Comparison of ENCODE assay signal across 33 cellular contexts in genomic region chr11:133699071-133699470, GRCh38.
"Had no signal": no experiment of that assay in that cellular context is flagged by ENCODE, and none has a peak within 500 bp of the region (broad histone marks: within the 10 kb centered on the region; RNA-seq: fewer than 3 reads in every experiment).

No MANE protein-coding gene starts in this region.

- H3K27me3 ChIP-seq: adrenal gland, ascending aorta, body of pancreas, brain microvascular endothelial cell, breast epithelium, cardiac muscle cell had no signal

- H3K9me3 ChIP-seq: adrenal gland, ascending aorta, body of pancreas, breast epithelium had no signal

- H3K27ac ChIP-seq: adrenal gland, ascending aorta, body of pancreas, brain microvascular endothelial cell, breast epithelium had no signal

- DNase-seq: activated effector memory CD4-positive, alpha-beta T cell treated with anti-CD3 and anti-CD28 coated beads, Interleukin-2, amount 50 U/mL, for 16 hours; activated effector memory CD4-positive, alpha-beta T cell treated with Interleukin-2 at 50 U/mL for 16 hours; activated gamma-delta T cell; activated gamma-delta T cell treated with Interleukin-2 at 50 U/mL for 16 hours; activated naive CD4-positive, alpha-beta T cell; activated naive CD4-positive, alpha-beta T cell treated with anti-CD3 and anti-CD28 coated beads for 36 hours; activated naive CD4-positive, alpha-beta T cell treated with anti-CD3 and anti-CD28 coated beads, Interleukin-2, amount 10 ng/mL, durations not matched to agents 7 days and 5 days; activated naive CD4-positive, alpha-beta T cell treated with anti-CD3 and anti-CD28 coated beads, Interleukin-2, amount 50 U/mL, for 16 hours; activated naive CD4-positive, alpha-beta T cell treated with Interleukin-2 at 50 U/mL for 16 hours; activated naive CD8-positive, alpha-beta T cell treated with anti-CD3 and anti-CD28 coated beads for 36 hours; activated naive CD8-positive, alpha-beta T cell treated with anti-CD3 and anti-CD28 coated beads, Interleukin-2, amount 10 ng/mL, durations not matched to agents 7 days and 5 days; activated naive CD8-positive, alpha-beta T cell treated with anti-CD3 and anti-CD28 coated beads, Interleukin-2, amount 50 U/mL, for 24 hours; activated T-cell treated with anti-CD3 and anti-CD28 coated beads for 4 hours; activated T-cell treated with anti-CD3 and anti-CD28 coated beads, Interleukin-2, amount 50 U/mL, for 1 hour; activated T-cell treated with anti-CD3 and anti-CD28 coated beads, Interleukin-2, amount 50 U/mL, for 24 hours; activated T-cell treated with anti-CD3 and anti-CD28 coated beads, Interleukin-2, amount 50 U/mL, for 4 hours; activated T-cell treated with anti-CD3 and anti-CD28 coated beads, Interleukin-2, amount 50 U/mL, for 48 hours; activated T-cell treated with anti-CD3 and anti-CD28 coated beads, Interleukin-2, amount 50 U/mL, for 72 hours; adrenal gland; amniotic stem cell; amygdala; anterior cingulate cortex; aorta; body of pancreas; brain microvascular endothelial cell; caudate nucleus; central memory CD4-positive, alpha-beta T cell; cerebellar nuclear complex had no signal

- H3K4me1 ChIP-seq: adrenal gland, ascending aorta, body of pancreas, breast epithelium had no signal

- ATAC-seq: activated naive CD4-positive, alpha-beta T cell treated with anti-CD3 and anti-CD28 coated beads, Interleukin-2, amount 50 U/mL, for 72 hours; activated naive CD8-positive, alpha-beta T cell treated with anti-CD3 and anti-CD28 coated beads, Interleukin-2, amount 50 U/mL, for 24 hours; activated T-cell treated with anti-CD3 and anti-CD28 coated beads, Interleukin-2, amount 50 U/mL, for 4 hours; activated T-cell treated with anti-CD3 and anti-CD28 coated beads, Interleukin-2, amount 50 U/mL, for 72 hours; activated T-helper 17 cell treated with anti-CD3 and anti-CD28 coated beads, Interleukin-2, amount 50 U/mL, for 72 hours; body of pancreas had no signal

- H3K36me3 ChIP-seq: adrenal gland, ascending aorta, brain microvascular endothelial cell, breast epithelium, cardiac muscle cell had no signal

- H3K4me3 ChIP-seq: adrenal gland, ascending aorta, body of pancreas, breast epithelium, cardiac muscle cell had no signal
